24 cellular contexts compared by ENCODE assay signal in the genomic region with DNA sequence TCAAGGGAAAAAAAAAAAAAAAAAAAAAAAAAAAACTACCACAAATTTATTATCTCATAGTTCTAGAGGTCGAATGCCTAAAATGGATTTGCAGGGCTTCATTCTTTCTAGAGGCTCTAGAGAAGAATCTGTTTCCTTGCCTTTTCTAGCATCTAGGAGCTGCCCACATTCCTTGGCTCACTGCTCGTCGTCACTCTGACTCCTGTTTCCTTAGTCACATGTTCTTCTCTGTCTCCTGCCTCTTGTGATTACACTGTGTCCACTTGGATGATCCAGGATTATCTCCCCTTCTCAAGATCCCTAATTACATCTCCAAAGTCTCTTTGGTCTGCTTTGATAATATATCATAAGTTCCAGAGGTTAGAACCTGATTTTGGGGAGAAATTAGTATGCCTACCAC.
A peak's percentile ranks its signal among the peaks of the same experiment; 100 is the strongest.
DNase-seq lines count a peak whose midpoint lies in the region; ATAC-seq and TF ChIP-seq lines count a peak whose summit lies in the region.
"Had no signal": no experiment of that assay in that cellular context is flagged by ENCODE, and none has a peak within 500 bp of the region (broad histone marks: within the 10 kb centered on the region; RNA-seq: fewer than 3 reads in every experiment).

No MANE protein-coding gene starts in this region.

- peaks cover 16% of the 10 kb centered on the region; the same call in 1 of the 2 replicates for H3K36me3 ChIP-seq in GM23338 (ENCODE audit: insufficient read depth)

- no peaks in the 10 kb centered on the region for H3F3A ChIP-seq in GM23338 (replicated peaks; ENCODE audit: low read depth)

- H3K4me3 Mint-ChIP-seq in GM23338: no peak overlapping the region
- no peak overlapping the region for H3K4me3 Mint-ChIP-seq in T-helper 17 cell
- H3K4me3 Mint-ChIP-seq in mesothelial cell of epicardium: no peak overlapping the region

- H3K9me2 ChIP-seq in GM23338 (ENCODE audit: insufficient read depth): no peaks in the 10 kb centered on the region

- no peaks in the 10 kb centered on the region for H3K9me3 ChIP-seq in T-helper 17 cell (ENCODE audit: control insufficient read depth, low read length, poor library complexity, severe bottlenecking)
- H3K9me3 ChIP-seq: lower lobe of right lung, sigmoid colon, testis had no signal

- H3K36me3 Mint-ChIP-seq in GM23338 (ENCODE audit: low read depth): peaks cover 68% of the 10 kb centered on the region
- H3K36me3 Mint-ChIP-seq in T-helper 17 cell (ENCODE audit: low read depth): peaks cover 8% of the 10 kb centered on the region
- H3K36me3 Mint-ChIP-seq in mesothelial cell of epicardium: peaks cover 52% of the 10 kb centered on the region

- DNase-seq in GM23338 (ENCODE audit: low spot score): no peak
- DNase-seq in T-helper 17 cell: no peak
- DNase-seq in fibroblast of the aortic adventitia (ENCODE audit: low read depth): peak; percentile 16
- DNase-seq in retinal pigment epithelial cell (ENCODE audit: low read depth): peak; percentile 4
- DNase-seq in mesothelial cell of epicardium (ENCODE audit: low spot score in 2 of 2, unreplicated experiment in 2 of 2): no peak
- DNase-seq: activated CD4-positive, alpha-beta T cell treated with anti-CD3 and anti-CD28 coated beads, Interleukin-2, amount 50 U/mL, for 1 hour; activated naive CD4-positive, alpha-beta T cell treated with Interleukin-2 at 50 U/mL for 16 hours; activated T-cell treated with anti-CD3 and anti-CD28 coated beads, Interleukin-2, amount 50 U/mL, for 48 hours; amygdala; lower lobe of right lung; NCI-H1694; NCI-H524 treated with DMSO at 0.1 percent for 48 hours; SHP77; sigmoid colon; stimulated activated naive CD4-positive, alpha-beta T cell treated with Interleukin-2 at 50 U/mL for 16 hours; T1000; testis had no signal

- H3K4me3 ChIP-seq in GM23338: no peak overlapping the region
- no peak overlapping the region for H3K4me3 ChIP-seq in fibroblast of the aortic adventitia (ENCODE audit: low read depth, low read length)
- no peak overlapping the region for H3K4me3 ChIP-seq in retinal pigment epithelial cell (ENCODE audit: low read length)
- H3K4me3 ChIP-seq: cardiac muscle cell, GM12878, lower lobe of right lung, sigmoid colon, testis had no signal

- peaks cover 6% of the 10 kb centered on the region for H3K4me1 ChIP-seq in GM23338 (ENCODE audit: insufficient read depth)
- H3K4me1 ChIP-seq: lower lobe of right lung, parathyroid adenoma, sigmoid colon, testis had no signal

- H3K27me3 Mint-ChIP-seq in GM23338 (ENCODE audit: insufficient read depth, low read depth, poor library complexity) (no peaks in the 10 kb centered on the region), T-helper 17 cell (no peaks in the 10 kb centered on the region), mesothelial cell of epicardium (ENCODE audit: low read depth) (no peaks in the 10 kb centered on the region)

- H3K79me2 ChIP-seq in GM23338 (replicated peaks; ENCODE audit: insufficient read depth): no peaks in the 10 kb centered on the region
- H3K79me2 ChIP-seq: parathyroid adenoma had no signal

- ATAC-seq in GM23338 (no peak), T-helper 17 cell (no peak), HG02970 (IDR thresholded peaks at IDR 0.05; ENCODE audit: low FRiP score, unreplicated experiment) (no peak), GM18867 (IDR thresholded peaks at IDR 0.05; ENCODE audit: unreplicated experiment) (no peak)
- ATAC-seq: esophagus mucosa, GM12878, lower lobe of right lung, Panc1 had no signal

- H3K27me3 ChIP-seq in GM23338 (ENCODE audit: insufficient read depth): no peaks in the 10 kb centered on the region
- H3K27me3 ChIP-seq: cardiac muscle cell, sigmoid colon, testis had no signal

- peaks cover 16% of the 10 kb centered on the region for H3K4me1 Mint-ChIP-seq in GM23338
- H3K4me1 Mint-ChIP-seq in T-helper 17 cell: peaks cover 14% of the 10 kb centered on the region
- no peaks in the 10 kb centered on the region for H3K4me1 Mint-ChIP-seq in mesothelial cell of epicardium

- no peak overlapping the region for H2AFZ ChIP-seq in GM23338
- H2AFZ ChIP-seq: parathyroid adenoma had no signal

- H4K20me1 ChIP-seq in GM23338 (replicated peaks; ENCODE audit: insufficient read depth): no peaks in the 10 kb centered on the region

- H3K4me2 ChIP-seq in GM23338: no peak overlapping the region

- no peak overlapping the region for H3K27ac ChIP-seq in GM23338 (ENCODE audit: low read depth)
- H3K27ac ChIP-seq: cardiac muscle cell, lower lobe of right lung, parathyroid adenoma, sigmoid colon, testis had no signal

- H3K9me3 Mint-ChIP-seq in GM23338 (no peaks in the 10 kb centered on the region; the same call in 2 of the 3 replicates), mesothelial cell of epicardium (no peaks in the 10 kb centered on the region)

- peak overlapping the region; percentile 6; the same call in 1 of the 2 replicates for H3K27ac Mint-ChIP-seq in GM23338
- H3K27ac Mint-ChIP-seq in T-helper 17 cell: peak overlapping the region; percentile 72
- H3K27ac Mint-ChIP-seq in mesothelial cell of epicardium: no peak overlapping the region

- TF ChIP-seq CTCF in GM23338 (conservative IDR thresholded peaks at IDR 0.05; ENCODE audit: low read depth in 2 of 2) (no peak), fibroblast of the aortic adventitia (IDR thresholded peaks at IDR 0.05; ENCODE audit: insufficient read depth, low read length) (no peak), retinal pigment epithelial cell (conservative IDR thresholded peaks at IDR 0.05; ENCODE audit: low read depth, low read length) (no peak), mesothelial cell of epicardium (IDR thresholded peaks at IDR 0.05; ENCODE audit: unreplicated experiment) (no peak)

TF ChIP-seq in GM23338, 12 proteins besides CTCF, POLR2A, EP300 and RAD21:
- TF ChIP-seq ZNF114 (CRISPR knock-in tag; IDR thresholded peaks at IDR 0.05) (no peak), EZH2 (IDR thresholded peaks at IDR 0.05; ENCODE audit: low read depth, unreplicated experiment) (no peak), CREB1 (CRISPR knock-in tag; IDR thresholded peaks at IDR 0.05; ENCODE audit: low read depth) (no peak), NANOG (IDR thresholded peaks at IDR 0.05; ENCODE audit: borderline replicate concordance) (no peak), JUNB (IDR thresholded peaks at IDR 0.05; ENCODE audit: unreplicated experiment) (no peak), EZH2phosphoT487 (IDR thresholded peaks at IDR 0.05; ENCODE audit: unreplicated experiment) (no peak)

Comparison
In these comparisons a context has a peak if more than half of its experiments do, and no peak if none do; other contexts are left out.
1. DNase-seq: peak in fibroblast of the aortic adventitia (single experiment) and retinal pigment epithelial cell (single experiment); none in GM23338 (single experiment), T-helper 17 cell (0 of 3) and mesothelial cell of epicardium (0 of 2).